Comparison of ENCODE assay signal across 13 cellular contexts in the genomic region with DNA sequence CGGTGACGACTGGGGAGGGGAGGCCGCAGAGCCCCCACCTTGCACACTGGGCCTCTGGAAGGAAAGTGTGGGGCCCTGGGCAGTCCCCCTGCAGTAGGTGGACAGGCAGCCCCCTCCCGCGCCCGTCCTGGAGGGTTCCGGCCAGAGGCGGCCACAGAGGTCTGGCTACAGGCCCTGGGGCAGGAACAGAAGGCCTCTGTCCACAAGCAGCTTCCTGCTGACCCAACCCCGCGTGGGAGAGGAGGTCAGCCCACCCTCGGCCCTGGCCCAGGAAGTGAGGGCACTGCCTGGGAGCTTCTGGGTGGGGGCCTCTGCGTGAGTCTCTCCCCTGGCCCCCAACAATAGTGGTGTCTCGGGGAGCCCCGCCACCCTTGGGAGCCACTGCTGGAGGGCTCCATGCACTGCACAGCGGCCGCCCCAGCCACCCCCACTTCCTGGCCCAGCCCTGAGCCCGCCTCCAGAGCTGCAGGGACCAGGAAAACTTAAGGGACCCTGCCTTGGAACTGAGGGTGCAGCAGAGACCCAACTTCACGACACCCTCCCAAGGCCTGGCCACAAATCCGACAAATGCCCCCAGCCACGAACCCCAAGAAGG. TPM values are rescaled to one million over a fixed set of nuclear protein-coding genes. Genes with fewer than 3 reads are reported as not detected.
DNase-seq lines count a peak whose midpoint lies in the region; ATAC-seq, FAIRE-seq and TF ChIP-seq lines count a peak whose summit lies in the region.
"Had no signal": no experiment of that assay in that cellular context is flagged by ENCODE, and none has a peak within 500 bp of the region (broad histone marks: within the 10 kb centered on the region; RNA-seq: fewer than 3 reads in every experiment).

No MANE protein-coding gene starts in this region.

- H2AFZ ChIP-seq in K562 (ENCODE audit: low read depth, low read length), result no peak overlapping the region

- H3K9me3 ChIP-seq in BLaER1 treated with 17β-estradiol and CSF1 and Interleukin-3, amounts not matched to agents 10 nM and 100 nM (replicated peaks in 1 of 11), result no peaks in the 10 kb centered on the region
- H3K9me3 ChIP-seq in K562 (replicated peaks; ENCODE audit: control insufficient read depth, insufficient read depth, low read depth, low read length), result no peaks in the 10 kb centered on the region

- no peak for TF ChIP-seq EP300 in K562 (IDR thresholded peaks at IDR 0.05; ENCODE audit: low read length)

- TF ChIP-seq CTCF in K562 (IDR thresholded peaks at IDR 0.05 in 2 of 3, conservative IDR thresholded peaks at IDR 0.05 in 1 of 3; ENCODE audit: insufficient read depth in 2 of 3, low read depth in 1 of 3, low read length in 3 of 3), result no peak

- no peaks in the 10 kb centered on the region for H3K36me3 Mint-ChIP-seq in natural killer cell treated with Interleukin-12 subunit alpha and Interleukin-12 subunit beta and Interleukin-15 and Interleukin-18, amount 100 ng/mL, for 72 hours
- H3K36me3 Mint-ChIP-seq: naive thymus-derived CD8-positive, alpha-beta T cell had no signal

- WGBS in K562 (ENCODE audit: insufficient coverage, low coverage, missing lambda C conversion rate), result 76% methylated on average over 13 of the region's 20 CpGs

- H3K4me3 ChIP-seq in BLaER1 treated with 17β-estradiol and CSF1 and Interleukin-3, amounts not matched to agents 10 nM and 100 nM, result no peak overlapping the region
- no peak overlapping the region for H3K4me3 ChIP-seq in K562
- H3K4me3 ChIP-seq: cardiac muscle cell had no signal

- peak overlapping the region in 1 of 11 experiments; percentile 19; a peak in 1 of 22 replicates for H3K9ac ChIP-seq in BLaER1 treated with 17β-estradiol and CSF1 and Interleukin-3, amounts not matched to agents 10 nM and 100 nM
- peak overlapping the region in 1 of 2 experiments; percentile 86; a peak in 2 of 4 replicates for H3K9ac ChIP-seq in K562 (ENCODE audit: insufficient read depth in 1 of 2, low read depth in 2 of 2, low read length in 2 of 2)

- peak in 1 of 4 experiments; percentile 37 for DNase-seq in K562 (ENCODE audit: extremely low read depth in 1 of 4, low spot score in 3 of 4)
- peak in 40 of 42 donors; percentile 24 to 86 (median 62) for DNase-seq in head of caudate nucleus
- DNase-seq in nucleus accumbens (lab: John Stamatoyannopoulos, UW), result peak in 36 of 56 donors; percentile 10 to 83 (median 33)
- DNase-seq in natural killer cell treated with Interleukin-12 subunit alpha and Interleukin-12 subunit beta and Interleukin-15 and Interleukin-18, amount 100 ng/mL, for 72 hours (ENCODE audit: low spot score), result no peak
- DNase-seq in NCI-H524 treated with DMSO at 0.1 percent for 48 hours (lab: John Stamatoyannopoulos, UW), result no peak
- DNase-seq: GF-D8; naive thymus-derived CD8-positive, alpha-beta T cell; stimulated activated CD4-positive, alpha-beta T cell treated with anti-CD3 and anti-CD28 coated beads, Interleukin-2, amount 100 ng/mL, for 48 hours had no signal

- no peak overlapping the region for H3K27ac Mint-ChIP-seq in natural killer cell treated with Interleukin-12 subunit alpha and Interleukin-12 subunit beta and Interleukin-15 and Interleukin-18, amount 100 ng/mL, for 72 hours
- H3K27ac Mint-ChIP-seq: naive thymus-derived CD8-positive, alpha-beta T cell had no signal

- no peak for TF ChIP-seq POLR2A in K562 (conservative IDR thresholded peaks at IDR 0.05)

- TF ChIP-seq RAD21 in K562 (CRISPR knock-in tag; conservative IDR thresholded peaks at IDR 0.05 in 1 of 2, IDR thresholded peaks at IDR 0.05 in 1 of 2), result no peak

- H3K36me3 ChIP-seq in BLaER1 treated with 17β-estradiol and CSF1 and Interleukin-3, amounts not matched to agents 10 nM and 100 nM, result no peaks in the 10 kb centered on the region
- H3K36me3 ChIP-seq in K562 (ENCODE audit: control insufficient read depth, insufficient read depth, low read length), result peaks cover 55% of the 10 kb centered on the region; the same call in 1 of the 3 replicates
- H3K36me3 ChIP-seq: cardiac muscle cell had no signal

- H3K27ac ChIP-seq in BLaER1 treated with 17β-estradiol and CSF1 and Interleukin-3, amounts not matched to agents 10 nM and 100 nM, result no peak overlapping the region
- no peak overlapping the region; the same call in 2 of the 3 replicates for H3K27ac ChIP-seq in K562 (ENCODE audit: extremely low read depth, low read depth, low read length)
- H3K27ac ChIP-seq: cardiac muscle cell had no signal

- CTCF ChIA-PET in K562 (lab: Yijun Ruan, JAX; ENCODE audit: low intra/inter-chr PET ratio), result no interaction called here

- peaks cover 0 to 3% of the 10 kb centered on the region in 2 donors for H3K4me1 Mint-ChIP-seq in natural killer cell treated with Interleukin-12 subunit alpha and Interleukin-12 subunit beta and Interleukin-15 and Interleukin-18, amount 100 ng/mL, for 72 hours (ENCODE audit: low read depth in 2 of 2)

- no peak for FAIRE-seq in K562 (lab: Jason Lieb, UNC)
- FAIRE-seq: H54 had no signal

- peaks cover 38 to 62% (median 57%) of the 10 kb centered on the region in 10 experiments for H3K4me1 ChIP-seq in BLaER1 treated with 17β-estradiol and CSF1 and Interleukin-3, amounts not matched to agents 10 nM and 100 nM
- H3K4me1 ChIP-seq in K562 (replicated peaks in 1 of 2; ENCODE audit: control insufficient read depth in 2 of 2, insufficient read depth in 2 of 2, low read length in 2 of 2), result peaks cover 14 to 94% of the 10 kb centered on the region in 2 experiments; a peak in 4 of 5 replicates

- ATAC-seq in K562 (no peak), GM19395 (IDR thresholded peaks at IDR 0.05; ENCODE audit: unreplicated experiment) (no peak), GM19452 (IDR thresholded peaks at IDR 0.05; ENCODE audit: unreplicated experiment) (no peak)
- no peak for ATAC-seq in natural killer cell treated with Interleukin-12 subunit alpha and Interleukin-12 subunit beta and Interleukin-15 and Interleukin-18, amount 100 ng/mL, for 72 hours
- ATAC-seq: naive thymus-derived CD8-positive, alpha-beta T cell had no signal

- peaks cover 0 to 81% (median 19%) of the 10 kb centered on the region in 11 experiments; a peak in 16 of 22 replicates for H4K20me1 ChIP-seq in BLaER1 treated with 17β-estradiol and CSF1 and Interleukin-3, amounts not matched to agents 10 nM and 100 nM
- peaks cover 11% of the 10 kb centered on the region; the same call in 1 of the 2 replicates for H4K20me1 ChIP-seq in K562 (replicated peaks; ENCODE audit: control insufficient read depth, insufficient read depth, low read length)

- H3K27me3 ChIP-seq in BLaER1 treated with 17β-estradiol and CSF1 and Interleukin-3, amounts not matched to agents 10 nM and 100 nM, result peaks cover 14 to 27% (median 24%) of the 10 kb centered on the region in 11 experiments
- no peaks in the 10 kb centered on the region for H3K27me3 ChIP-seq in K562 (ENCODE audit: control insufficient read depth in 2 of 2, insufficient read depth in 2 of 2, low read length in 2 of 2)
- H3K27me3 ChIP-seq: cardiac muscle cell had no signal

- no peaks in the 10 kb centered on the region for H3K9me1 ChIP-seq in K562 (ENCODE audit: control insufficient read depth, insufficient read depth, low read length)

- peaks cover 89% of the 10 kb centered on the region for H3K79me2 ChIP-seq in K562 (ENCODE audit: control insufficient read depth, insufficient read depth, low read length)

- H3K9me3 Mint-ChIP-seq in natural killer cell treated with Interleukin-12 subunit alpha and Interleukin-12 subunit beta and Interleukin-15 and Interleukin-18, amount 100 ng/mL, for 72 hours, result no peaks in the 10 kb centered on the region
- H3K9me3 Mint-ChIP-seq: naive thymus-derived CD8-positive, alpha-beta T cell had no signal

- in situ Hi-C loops in K562 (cut with MboI), result no loop called here

- intact Hi-C loops in K562 (cut with micrococcal nuclease) (no loop called here), head of caudate nucleus (cut with DNase I) (no loop called here)

- no peaks in the 10 kb centered on the region for H3K27me3 Mint-ChIP-seq in natural killer cell treated with Interleukin-12 subunit alpha and Interleukin-12 subunit beta and Interleukin-15 and Interleukin-18, amount 100 ng/mL, for 72 hours
- H3K27me3 Mint-ChIP-seq: naive thymus-derived CD8-positive, alpha-beta T cell had no signal

- H3K4me3 Mint-ChIP-seq in natural killer cell treated with Interleukin-12 subunit alpha and Interleukin-12 subunit beta and Interleukin-15 and Interleukin-18, amount 100 ng/mL, for 72 hours, result no peak overlapping the region
- H3K4me3 Mint-ChIP-seq: naive thymus-derived CD8-positive, alpha-beta T cell had no signal

- peak overlapping the region in 8 of 11 experiments; percentile 8 to 64 (median 24); a peak in 15 of 22 replicates for H3K4me2 ChIP-seq in BLaER1 treated with 17β-estradiol and CSF1 and Interleukin-3, amounts not matched to agents 10 nM and 100 nM
- H3K4me2 ChIP-seq in K562 (ENCODE audit: insufficient read depth, low read length), result no peak overlapping the region

- POLR2A ChIA-PET in K562 (lab: Yijun Ruan, JAX), result interaction anchor here (0.5 to 0.8 kb wide), 2 partner anchors 43 to 994 kb away, joined by 3 read pairs; no protein-coding TSS in a partner anchor

- BruUV-seq in K562 (replicated peaks; lab: Mats Ljungman, UMichigan), result no TSS peak

RNA-seq across cellular contexts. Expression of gene MICALL2, which starts 4.7 kb away (rescaled TPM):
- 266 and 844 TPM in 2 replicates for total RNA-seq in K562 (2011; cell fraction: chromatin; rRNA removed; ENCODE audit: low replicate concordance)
- total RNA-seq in K562 (2011; cell fraction: nucleolus; rRNA removed), result 502 and 577 TPM in 2 replicates
- total RNA-seq in K562 (2011; cell fraction: nucleoplasm; rRNA removed), result 359 and 406 TPM in 2 replicates
- 59.0 and 71.5 TPM in 2 replicates for total RNA-seq in K562 (2014; rRNA removed)
- 6.9 and 9.5 TPM in 2 replicates for total RNA-seq in K562 (2014; rRNA removed; fragmentation: Illumina TruSeq; extraction: Trizol)
- 26.9 and 32.7 TPM in 2 replicates for total RNA-seq in K562 (2015; rRNA removed; fragmentation: Illumina TruSeq; extraction: Trizol)
- 102 and 103 TPM in 2 replicates for total RNA-seq in K562 (2021)
- polyA plus RNA-seq in K562 (2011; rRNA removed), result 17.0 and 42.5 TPM in 2 replicates
- polyA plus RNA-seq in K562 (2011; cell fraction: cytosol; rRNA removed), result 14.6 and 28.0 TPM in 2 replicates
- 444 and 528 TPM in 2 replicates for polyA plus RNA-seq in K562 (2011; cell fraction: nucleus; rRNA removed)
- 61.2 and 74.6 TPM in 2 replicates for polyA plus RNA-seq in K562 (2012)
- polyA plus RNA-seq in K562 (2014; fragmentation: Illumina TruSeq; extraction: Trizol), result 13.2 and 29.8 TPM in 2 replicates
- polyA plus RNA-seq in K562 (2014; fragmentation: Nextera tagmentation; extraction: Ambion mirVana), result 1 to 10 TPM; 1.8 to 2.2 TPM
- 91.2 and 99.3 TPM in 2 replicates for polyA plus RNA-seq in K562 (2014; rRNA removed)
- 53.2 and 57.7 TPM in 2 replicates for polyA minus RNA-seq in K562 (2011; rRNA and poly(A)+ RNA removed)
- 17.9 and 22.2 TPM in 2 replicates for polyA minus RNA-seq in K562 (2011; cell fraction: cytosol; rRNA and poly(A)+ RNA removed)
- polyA minus RNA-seq in K562 (2011; cell fraction: nucleus; rRNA and poly(A)+ RNA removed), result 91.7 and 109 TPM in 2 replicates
- total RNA-seq in natural killer cell treated with Interleukin-12 subunit alpha and Interleukin-12 subunit beta and Interleukin-15 and Interleukin-18, amount 100 ng/mL, for 72 hours, result 1 to 10 TPM; 2.0 to 2.1 TPM

RNA-seq across cellular contexts. Expression of gene INTS1, which starts 49.6 kb away (rescaled TPM):
- 67.2 and 276 TPM in 2 replicates for total RNA-seq in K562 (2011; cell fraction: chromatin; rRNA removed; ENCODE audit: low replicate concordance)
- 199 and 200 TPM in 2 replicates for total RNA-seq in K562 (2011; cell fraction: nucleolus; rRNA removed)
- total RNA-seq in K562 (2011; cell fraction: nucleoplasm; rRNA removed), result 92.5 and 92.7 TPM in 2 replicates
- total RNA-seq in K562 (2014; rRNA removed) (34.9 and 39.7 TPM in 2 replicates), K562 (2014; rRNA removed; fragmentation: Illumina TruSeq; extraction: Trizol) (4.1 and 6.8 TPM in 2 replicates), K562 (2015; rRNA removed; fragmentation: Illumina TruSeq; extraction: Trizol) (19.2 and 20.1 TPM in 2 replicates), K562 (2021) (105 and 119 TPM in 2 replicates)
- polyA plus RNA-seq in K562 (2011; rRNA removed) (12.0 and 28.0 TPM in 2 replicates), K562 (2014; fragmentation: Illumina TruSeq; extraction: Trizol) (18.5 and 66.3 TPM in 2 replicates), K562 (2014; fragmentation: Nextera tagmentation; extraction: Ambion mirVana) (1 to 10 TPM in 1 of 2 experiments, under 1 TPM in 1; 0.34 to 1.7 TPM), K562 (2014; rRNA removed) (46.7 and 55.1 TPM in 2 replicates)
- polyA plus RNA-seq in K562 (2011; cell fraction: cytosol; rRNA removed), result 17.5 and 46.7 TPM in 2 replicates
- polyA plus RNA-seq in K562 (2011; cell fraction: nucleus; rRNA removed), result 146 and 297 TPM in 2 replicates
- 62.7 and 64.6 TPM in 2 replicates for polyA plus RNA-seq in K562 (2012)
- 9.8 and 11.1 TPM in 2 replicates for polyA minus RNA-seq in K562 (2011; rRNA and poly(A)+ RNA removed)
- polyA minus RNA-seq in K562 (2011; cell fraction: cytosol; rRNA and poly(A)+ RNA removed), result 38.7 and 69.3 TPM in 2 replicates
- polyA minus RNA-seq in K562 (2011; cell fraction: nucleus; rRNA and poly(A)+ RNA removed), result 52.6 and 57.9 TPM in 2 replicates
- 100 to 1,000 TPM in 1 of 2 donors, 10 to 100 TPM in 1; 79.0 to 153 TPM for total RNA-seq in natural killer cell treated with Interleukin-12 subunit alpha and Interleukin-12 subunit beta and Interleukin-15 and Interleukin-18, amount 100 ng/mL, for 72 hours

Comparison
In these comparisons a context has a peak if more than half of its experiments do, and no peak if none do; other contexts are left out.
1. DNase-seq: peak in head of caudate nucleus (40 of 42) and nucleus accumbens (36 of 56); none in natural killer cell treated with Interleukin-12 subunit alpha and Interleukin-12 subunit beta and Interleukin-15 and Interleukin-18, amount 100 ng/mL, for 72 hours (single experiment) and NCI-H524 treated with DMSO at 0.1 percent for 48 hours (single experiment).